ENCODE assay signal across 21 cellular contexts in genomic region chr5:137234973-137235943, GRCh38.
A peak's percentile ranks its signal among the peaks of the same experiment; 100 is the strongest.
DNase-seq lines count a peak whose midpoint lies in the region; ATAC-seq and TF ChIP-seq lines count a peak whose summit lies in the region.
"Had no signal": no experiment of that assay in that cellular context is flagged by ENCODE, and none has a peak within 500 bp of the region (broad histone marks: within the 10 kb centered on the region; RNA-seq: fewer than 3 reads in every experiment).

No MANE protein-coding gene starts in this region.

- no peak overlapping the region for H2BK120ac ChIP-seq in mesendoderm (ENCODE audit: low read depth, low read length)

- ATAC-seq in GM21619 (IDR thresholded peaks at IDR 0.05; ENCODE audit: unreplicated experiment), result peak; percentile 77
- no peak for ATAC-seq in mucosa of descending colon
- no peak for ATAC-seq in SK-N-SH treated with all-trans-retinoic acid at 6 μM for 48 hours
- ATAC-seq: heart right ventricle had no signal

- no peak overlapping the region for H3K18ac ChIP-seq in mesendoderm (ENCODE audit: low read length)

- no peak overlapping the region for H3K4me2 ChIP-seq in mesendoderm (ENCODE audit: low read length)

- no peaks in the 10 kb centered on the region for H3K79me1 ChIP-seq in mesendoderm (ENCODE audit: low read length)

- H3K9me3 ChIP-seq in mucosa of descending colon, result no peaks in the 10 kb centered on the region
- H3K9me3 ChIP-seq: esophagus squamous epithelium had no signal

- no peak overlapping the region for H2BK15ac ChIP-seq in mesendoderm (replicated peaks; ENCODE audit: low read depth)

- H3K27ac ChIP-seq in mesendoderm (ENCODE audit: low read depth, low read length), result no peak overlapping the region
- H3K27ac ChIP-seq: coronary artery, esophagus squamous epithelium, heart right ventricle, tibial artery had no signal

- no peak overlapping the region for H3K4ac ChIP-seq in mesendoderm (ENCODE audit: low read depth, low read length)

- H2AK5ac ChIP-seq in mesendoderm (ENCODE audit: low read length), result no peak overlapping the region

- no peak overlapping the region for H4K5ac ChIP-seq in mesendoderm (ENCODE audit: low read length)

- H3K79me2 ChIP-seq in mesendoderm (ENCODE audit: control insufficient read depth, insufficient read depth, low read length), result no peaks in the 10 kb centered on the region

- no peaks in the 10 kb centered on the region for H3K36me3 ChIP-seq in mucosa of descending colon (ENCODE audit: low read depth)
- H3K36me3 ChIP-seq in mesendoderm (ENCODE audit: control insufficient read depth, insufficient read depth, low read length), result no peaks in the 10 kb centered on the region
- H3K36me3 ChIP-seq: esophagus squamous epithelium, heart right ventricle, tibial artery had no signal

- no peaks in the 10 kb centered on the region for H3K27me3 ChIP-seq in mesendoderm (ENCODE audit: insufficient read depth, low read length, poor library complexity)
- H3K27me3 ChIP-seq: esophagus squamous epithelium, heart right ventricle, tibial artery had no signal

- H3K4me3 ChIP-seq in epithelial cell of esophagus (ENCODE audit: low read length), result no peak overlapping the region
- no peak overlapping the region for H3K4me3 ChIP-seq in mucosa of descending colon
- H3K4me3 ChIP-seq in mesendoderm (ENCODE audit: low read length), result no peak overlapping the region
- H3K4me3 ChIP-seq: coronary artery, esophagus squamous epithelium, heart right ventricle, tibial artery had no signal

- H3K23ac ChIP-seq in mesendoderm (ENCODE audit: low read length), result no peak overlapping the region

- in situ Hi-C loops in ACHN (cut with HindIII; ENCODE audit: low pct_ligation_motif_present, low pct_unique_long_range_greater_than_20kb, low sequenced_read_pairs), result no loop called here

- DNase-seq in ACHN, result peak; percentile 32
- DNase-seq in HT-29 (ENCODE audit: low spot score), result peak; percentile 36
- DNase-seq in epithelial cell of esophagus (ENCODE audit: low read depth), result peak; percentile 98
- DNase-seq in mucosa of descending colon, result no peak
- DNase-seq in activated CD4-positive, alpha-beta T cell treated with anti-CD3 and anti-CD28 coated beads, Interleukin-2, amount 50 U/mL, for 48 hours, result no peak
- no peak for DNase-seq in mesendoderm
- DNase-seq: activated B cell treated with CpG ODN at 0.5 μM for 24 hours; activated effector memory CD4-positive, alpha-beta T cell treated with Interleukin-2 at 50 U/mL for 16 hours; CD8-positive, alpha-beta memory T cell; esophagus squamous epithelium; heart right ventricle; NCI-H1092 treated with DMSO at 0.1 percent for 48 hours; NCI-H2171 treated with DMSO at 0.1 percent for 48 hours; NCI-H82; SHP77; stimulated activated CD4-positive, alpha-beta T cell treated with anti-CD3 and anti-CD28 coated beads, Interleukin-4, amount 100 ng/mL, for 24 hours; T-helper 2 cell; tibial artery had no signal

- intact Hi-C loops in mucosa of descending colon (cut with DNase I, micrococcal nuclease), result no loop called here

- H3K9ac ChIP-seq in mesendoderm (ENCODE audit: low read length), result no peak overlapping the region

- no peak overlapping the region for H3K56ac ChIP-seq in mesendoderm (ENCODE audit: low read length)

- H3K4me1 ChIP-seq in mucosa of descending colon (ENCODE audit: low read depth), result no peaks in the 10 kb centered on the region
- H3K4me1 ChIP-seq in mesendoderm (ENCODE audit: control insufficient read depth, low read depth, low read length), result no peaks in the 10 kb centered on the region
- H3K4me1 ChIP-seq: heart right ventricle, tibial artery had no signal

- TF ChIP-seq CTCF in epithelial cell of esophagus (IDR thresholded peaks at IDR 0.05; ENCODE audit: insufficient read depth, low read depth, low read length, missing control alignments), result no peak
- TF ChIP-seq CTCF in mucosa of descending colon (IDR thresholded peaks at IDR 0.05), result no peak

- no CpG with 5 or more reads among the region's 10 CpGs for WGBS in mesendoderm (ENCODE audit: extremely low coverage, insufficient coverage, low lambda C conversion rate)

- no peak overlapping the region for H4K8ac ChIP-seq in mesendoderm (ENCODE audit: low read depth, low read length)

- H2BK5ac ChIP-seq in mesendoderm (ENCODE audit: low read length), result no peak overlapping the region

TF ChIP-seq in SK-N-SH treated with all-trans-retinoic acid at 6 μM for 48 hours, 23 proteins besides CTCF, POLR2A, EP300 and RAD21:
- TF ChIP-seq ZNF565 (CRISPR knock-in tag; conservative IDR thresholded peaks at IDR 0.05; ENCODE audit: low read depth) (no peak), ARNTL (CRISPR knock-in tag; IDR thresholded peaks at IDR 0.05; ENCODE audit: borderline replicate concordance, low read depth) (no peak), GLIS3 (CRISPR knock-in tag; IDR thresholded peaks at IDR 0.05) (no peak), PPARA (CRISPR knock-in tag; IDR thresholded peaks at IDR 0.05; ENCODE audit: borderline replicate concordance) (no peak), TOX (CRISPR knock-in tag; IDR thresholded peaks at IDR 0.05; ENCODE audit: borderline replicate concordance) (no peak), BACH2 (CRISPR knock-in tag; IDR thresholded peaks at IDR 0.05; ENCODE audit: borderline replicate concordance) (no peak), CSDC2 (CRISPR knock-in tag; IDR thresholded peaks at IDR 0.05) (no peak), ZNF8 (CRISPR knock-in tag; IDR thresholded peaks at IDR 0.05) (no peak), RARB (CRISPR knock-in tag; IDR thresholded peaks at IDR 0.05) (no peak), ZFP30 (CRISPR knock-in tag; IDR thresholded peaks at IDR 0.05) (no peak), ZNF70 (CRISPR knock-in tag; IDR thresholded peaks at IDR 0.05) (no peak), ZC3H10 (CRISPR knock-in tag; IDR thresholded peaks at IDR 0.05) (no peak), TCF4 (CRISPR knock-in tag; IDR thresholded peaks at IDR 0.05; ENCODE audit: borderline replicate concordance) (no peak), ISL1 (CRISPR knock-in tag; IDR thresholded peaks at IDR 0.05) (no peak)

Comparison
In these comparisons a context has a peak if more than half of its experiments do, and no peak if none do; other contexts are left out.
1. DNase-seq: peak in ACHN (single experiment), HT-29 (single experiment) and epithelial cell of esophagus (single experiment); none in mucosa of descending colon (0 of 3), activated CD4-positive, alpha-beta T cell treated with anti-CD3 and anti-CD28 coated beads, Interleukin-2, amount 50 U/mL, for 48 hours (0 of 2) and mesendoderm (single experiment).